1 cellular context compared by ENCODE assay signal in genomic region chr7:129908181-129908580, GRCh38.
TF ChIP-seq lines count a peak whose summit lies in the region.

No MANE protein-coding gene starts in this region.

TF ChIP-seq in SK-N-SH treated with all-trans-retinoic acid at 6 μM for 48 hours, 23 proteins besides CTCF, POLR2A, EP300 and RAD21 (continued from another document):
- no peak for TF ChIP-seq ZFP30 (CRISPR knock-in tag; IDR thresholded peaks at IDR 0.05)
- no peak for TF ChIP-seq ISL1 (CRISPR knock-in tag; IDR thresholded peaks at IDR 0.05)
- TF ChIP-seq, protein P1, sequence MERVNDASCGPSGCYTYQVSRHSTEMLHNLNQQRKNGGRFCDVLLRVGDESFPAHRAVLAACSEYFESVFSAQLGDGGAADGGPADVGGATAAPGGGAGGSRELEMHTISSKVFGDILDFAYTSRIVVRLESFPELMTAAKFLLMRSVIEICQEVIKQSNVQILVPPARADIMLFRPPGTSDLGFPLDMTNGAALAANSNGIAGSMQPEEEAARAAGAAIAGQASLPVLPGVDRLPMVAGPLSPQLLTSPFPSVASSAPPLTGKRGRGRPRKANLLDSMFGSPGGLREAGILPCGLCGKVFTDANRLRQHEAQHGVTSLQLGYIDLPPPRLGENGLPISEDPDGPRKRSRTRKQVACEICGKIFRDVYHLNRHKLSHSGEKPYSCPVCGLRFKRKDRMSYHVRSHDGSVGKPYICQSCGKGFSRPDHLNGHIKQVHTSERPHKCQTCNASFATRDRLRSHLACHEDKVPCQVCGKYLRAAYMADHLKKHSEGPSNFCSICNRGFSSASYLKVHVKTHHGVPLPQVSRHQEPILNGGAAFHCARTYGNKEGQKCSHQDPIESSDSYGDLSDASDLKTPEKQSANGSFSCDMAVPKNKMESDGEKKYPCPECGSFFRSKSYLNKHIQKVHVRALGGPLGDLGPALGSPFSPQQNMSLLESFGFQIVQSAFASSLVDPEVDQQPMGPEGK (CRISPR knock-in tag; IDR thresholded peaks at IDR 0.05; ENCODE audit: borderline replicate concordance), result no peak
TF ChIP-seq in SK-N-SH treated with all-trans-retinoic acid at 6 μM for 48 hours: peak in this region for 0.
